ENCODE assay signal across 1 cellular context in genomic region chr11:114259551-114259983, GRCh38.
TF ChIP-seq lines count a peak whose summit lies in the region.

No MANE protein-coding gene starts in this region.

TF ChIP-seq in HEK293, 187 proteins besides CTCF, POLR2A, EP300 and RAD21 (continued from another document and continues in another):
- TF ChIP-seq, protein P1, sequence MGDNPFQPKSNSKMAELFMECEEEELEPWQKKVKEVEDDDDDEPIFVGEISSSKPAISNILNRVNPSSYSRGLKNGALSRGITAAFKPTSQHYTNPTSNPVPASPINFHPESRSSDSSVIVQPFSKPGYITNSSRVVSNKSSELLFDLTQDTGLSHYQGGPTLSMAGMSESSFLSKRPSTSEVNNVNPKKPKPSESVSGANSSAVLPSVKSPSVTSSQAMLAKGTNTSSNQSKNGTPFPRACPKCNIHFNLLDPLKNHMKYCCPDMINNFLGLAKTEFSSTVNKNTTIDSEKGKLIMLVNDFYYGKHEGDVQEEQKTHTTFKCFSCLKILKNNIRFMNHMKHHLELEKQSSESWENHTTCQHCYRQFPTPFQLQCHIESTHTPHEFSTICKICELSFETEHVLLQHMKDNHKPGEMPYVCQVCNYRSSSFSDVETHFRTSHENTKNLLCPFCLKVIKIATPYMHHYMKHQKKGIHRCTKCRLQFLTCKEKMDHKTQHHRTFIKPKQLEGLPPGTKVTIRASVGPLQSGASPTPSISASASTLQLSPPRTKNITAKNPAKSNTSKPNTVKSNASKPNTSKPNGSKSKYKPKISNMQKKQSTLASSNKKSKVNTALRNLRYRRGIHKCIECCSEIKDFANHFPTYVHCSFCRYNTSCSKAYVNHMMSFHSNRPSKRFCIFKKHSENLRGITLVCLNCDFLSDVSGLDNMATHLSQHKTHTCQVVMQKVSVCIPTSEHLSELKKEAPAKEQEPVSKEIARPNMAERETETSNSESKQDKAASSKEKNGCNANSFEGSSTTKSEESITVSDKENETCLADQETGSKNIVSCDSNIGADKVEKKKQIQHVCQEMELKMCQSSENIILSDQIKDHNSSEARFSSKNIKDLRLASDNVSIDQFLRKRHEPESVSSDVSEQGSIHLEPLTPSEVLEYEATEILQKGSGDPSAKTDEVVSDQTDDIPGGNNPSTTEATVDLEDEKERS (tag by site-specific recombination; IDR thresholded peaks at IDR 0.05): no peak
- TF ChIP-seq ZNF366 (tag by site-specific recombination; conservative IDR thresholded peaks at IDR 0.05) (no peak), ZBTB20 (tag by site-specific recombination; IDR thresholded peaks at IDR 0.05) (no peak), ZNF394 (tag by site-specific recombination; IDR thresholded peaks at IDR 0.05; ENCODE audit: borderline replicate concordance) (no peak), ZNF791 (tag by site-specific recombination; IDR thresholded peaks at IDR 0.05) (no peak), ZNF555 (tag by site-specific recombination; conservative IDR thresholded peaks at IDR 0.05) (no peak), KLF10 (tag by site-specific recombination; IDR thresholded peaks at IDR 0.05) (no peak), PBX3 (CRISPR knock-in tag; IDR thresholded peaks at IDR 0.05) (no peak), ZBTB7A (tag by site-specific recombination; IDR thresholded peaks at IDR 0.05; ENCODE audit: low read depth) (no peak), ZNF302 (tag by site-specific recombination; IDR thresholded peaks at IDR 0.05; ENCODE audit: low read depth) (no peak), ZNF2 (tag by site-specific recombination; IDR thresholded peaks at IDR 0.05) (no peak), YY1 (tag by site-specific recombination; IDR thresholded peaks at IDR 0.05) (no peak), WT1 (tag by site-specific recombination; IDR thresholded peaks at IDR 0.05) (peak; percentile 97), ZNF350 (tag by site-specific recombination; IDR thresholded peaks at IDR 0.05) (no peak), ZNF580 (tag by site-specific recombination; IDR thresholded peaks at IDR 0.05) (no peak), ZIC2 (tag by site-specific recombination; IDR thresholded peaks at IDR 0.05) (peak; percentile 95), ZNF776 (tag by site-specific recombination; IDR thresholded peaks at IDR 0.05; ENCODE audit: borderline replicate concordance) (no peak), SCRT2 (tag by site-specific recombination; IDR thresholded peaks at IDR 0.05) (no peak), ZNF112 (tag by site-specific recombination; IDR thresholded peaks at IDR 0.05) (no peak), PRDM6 (tag by site-specific recombination; IDR thresholded peaks at IDR 0.05) (peak; percentile 68), ZNF221 (tag by site-specific recombination; IDR thresholded peaks at IDR 0.05; ENCODE audit: borderline replicate concordance) (no peak), ZNF521 (tag by site-specific recombination; IDR thresholded peaks at IDR 0.05) (no peak), ZNF792 (tag by site-specific recombination; IDR thresholded peaks at IDR 0.05) (no peak), ZNF155 (tag by site-specific recombination; IDR thresholded peaks at IDR 0.05) (no peak), ZNF473 (tag by site-specific recombination; IDR thresholded peaks at IDR 0.05) (no peak), ZBTB8A (tag by site-specific recombination; IDR thresholded peaks at IDR 0.05) (0 out of 2 replicates have a peak, but pooled peaks have one; percentile 25), ZNF404 (tag by site-specific recombination; IDR thresholded peaks at IDR 0.05) (no peak), KLF1 (tag by site-specific recombination; IDR thresholded peaks at IDR 0.05) (peak; percentile 55; the same call in 1 of the 2 replicates), ZNF132 (tag by site-specific recombination; IDR thresholded peaks at IDR 0.05; ENCODE audit: borderline replicate concordance) (no peak), ZEB2 (tag by site-specific recombination; IDR thresholded peaks at IDR 0.05) (no peak), ZFP3 (tag by site-specific recombination; IDR thresholded peaks at IDR 0.05; ENCODE audit: low read depth) (no peak), ZBTB11 (tag by site-specific recombination; conservative IDR thresholded peaks at IDR 0.05; ENCODE audit: low read depth) (no peak), ZSCAN16 (tag by site-specific recombination; IDR thresholded peaks at IDR 0.05) (no peak), ZNF623 (tag by site-specific recombination; IDR thresholded peaks at IDR 0.05) (no peak), ZNF114 (tag by site-specific recombination; IDR thresholded peaks at IDR 0.05) (no peak), OSR2 (tag by site-specific recombination; IDR thresholded peaks at IDR 0.05) (peak; percentile 93), ZNF26 (tag by site-specific recombination; IDR thresholded peaks at IDR 0.05) (no peak), GLI2 (tag by site-specific recombination; IDR thresholded peaks at IDR 0.05; ENCODE audit: borderline replicate concordance, low read depth) (peak; percentile 79), ZBTB1 (tag by site-specific recombination; IDR thresholded peaks at IDR 0.05) (no peak), ZNF433 (tag by site-specific recombination; IDR thresholded peaks at IDR 0.05; ENCODE audit: low read depth) (no peak), ZNF18 (tag by site-specific recombination; IDR thresholded peaks at IDR 0.05) (0 out of 2 replicates have a peak, but pooled peaks have one; percentile 14), ZNF274 (IDR thresholded peaks at IDR 0.05; ENCODE audit: low read length) (no peak), ZNF274 (tag by site-specific recombination; IDR thresholded peaks at IDR 0.05; ENCODE audit: borderline replicate concordance) (no peak), HOXA7 (CRISPR knock-in tag; IDR thresholded peaks at IDR 0.05; ENCODE audit: borderline replicate concordance) (no peak), ZNF837 (tag by site-specific recombination; IDR thresholded peaks at IDR 0.05) (no peak)
- TF ChIP-seq, protein P2, sequence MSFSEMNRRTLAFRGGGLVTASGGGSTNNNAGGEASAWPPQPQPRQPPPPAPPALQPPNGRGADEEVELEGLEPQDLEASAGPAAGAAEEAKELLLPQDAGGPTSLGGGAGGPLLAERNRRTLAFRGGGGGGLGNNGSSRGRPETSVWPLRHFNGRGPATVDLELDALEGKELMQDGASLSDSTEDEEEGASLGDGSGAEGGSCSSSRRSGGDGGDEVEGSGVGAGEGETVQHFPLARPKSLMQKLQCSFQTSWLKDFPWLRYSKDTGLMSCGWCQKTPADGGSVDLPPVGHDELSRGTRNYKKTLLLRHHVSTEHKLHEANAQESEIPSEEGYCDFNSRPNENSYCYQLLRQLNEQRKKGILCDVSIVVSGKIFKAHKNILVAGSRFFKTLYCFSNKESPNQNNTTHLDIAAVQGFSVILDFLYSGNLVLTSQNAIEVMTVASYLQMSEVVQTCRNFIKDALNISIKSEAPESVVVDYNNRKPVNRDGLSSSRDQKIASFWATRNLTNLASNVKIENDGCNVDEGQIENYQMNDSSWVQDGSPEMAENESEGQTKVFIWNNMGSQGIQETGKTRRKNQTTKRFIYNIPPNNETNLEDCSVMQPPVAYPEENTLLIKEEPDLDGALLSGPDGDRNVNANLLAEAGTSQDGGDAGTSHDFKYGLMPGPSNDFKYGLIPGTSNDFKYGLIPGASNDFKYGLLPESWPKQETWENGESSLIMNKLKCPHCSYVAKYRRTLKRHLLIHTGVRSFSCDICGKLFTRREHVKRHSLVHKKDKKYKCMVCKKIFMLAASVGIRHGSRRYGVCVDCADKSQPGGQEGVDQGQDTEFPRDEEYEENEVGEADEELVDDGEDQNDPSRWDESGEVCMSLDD (tag by site-specific recombination; IDR thresholded peaks at IDR 0.05): no peak
- TF ChIP-seq, protein P3, sequence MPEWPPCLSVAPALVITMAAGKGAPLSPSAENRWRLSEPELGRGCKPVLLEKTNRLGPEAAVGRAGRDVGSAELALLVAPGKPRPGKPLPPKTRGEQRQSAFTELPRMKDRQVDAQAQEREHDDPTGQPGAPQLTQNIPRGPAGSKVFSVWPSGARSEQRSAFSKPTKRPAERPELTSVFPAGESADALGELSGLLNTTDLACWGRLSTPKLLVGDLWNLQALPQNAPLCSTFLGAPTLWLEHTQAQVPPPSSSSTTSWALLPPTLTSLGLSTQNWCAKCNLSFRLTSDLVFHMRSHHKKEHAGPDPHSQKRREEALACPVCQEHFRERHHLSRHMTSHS (tag by site-specific recombination; IDR thresholded peaks at IDR 0.05): 0 out of 2 replicates have a peak, but pooled peaks have one; percentile 13
- TF ChIP-seq, protein P4, sequence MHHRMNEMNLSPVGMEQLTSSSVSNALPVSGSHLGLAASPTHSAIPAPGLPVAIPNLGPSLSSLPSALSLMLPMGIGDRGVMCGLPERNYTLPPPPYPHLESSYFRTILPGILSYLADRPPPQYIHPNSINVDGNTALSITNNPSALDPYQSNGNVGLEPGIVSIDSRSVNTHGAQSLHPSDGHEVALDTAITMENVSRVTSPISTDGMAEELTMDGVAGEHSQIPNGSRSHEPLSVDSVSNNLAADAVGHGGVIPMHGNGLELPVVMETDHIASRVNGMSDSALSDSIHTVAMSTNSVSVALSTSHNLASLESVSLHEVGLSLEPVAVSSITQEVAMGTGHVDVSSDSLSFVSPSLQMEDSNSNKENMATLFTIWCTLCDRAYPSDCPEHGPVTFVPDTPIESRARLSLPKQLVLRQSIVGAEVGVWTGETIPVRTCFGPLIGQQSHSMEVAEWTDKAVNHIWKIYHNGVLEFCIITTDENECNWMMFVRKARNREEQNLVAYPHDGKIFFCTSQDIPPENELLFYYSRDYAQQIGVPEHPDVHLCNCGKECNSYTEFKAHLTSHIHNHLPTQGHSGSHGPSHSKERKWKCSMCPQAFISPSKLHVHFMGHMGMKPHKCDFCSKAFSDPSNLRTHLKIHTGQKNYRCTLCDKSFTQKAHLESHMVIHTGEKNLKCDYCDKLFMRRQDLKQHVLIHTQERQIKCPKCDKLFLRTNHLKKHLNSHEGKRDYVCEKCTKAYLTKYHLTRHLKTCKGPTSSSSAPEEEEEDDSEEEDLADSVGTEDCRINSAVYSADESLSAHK (tag by site-specific recombination; IDR thresholded peaks at IDR 0.05): no peak
